ENCODE assay signal across 21 cellular contexts in the genomic region with DNA sequence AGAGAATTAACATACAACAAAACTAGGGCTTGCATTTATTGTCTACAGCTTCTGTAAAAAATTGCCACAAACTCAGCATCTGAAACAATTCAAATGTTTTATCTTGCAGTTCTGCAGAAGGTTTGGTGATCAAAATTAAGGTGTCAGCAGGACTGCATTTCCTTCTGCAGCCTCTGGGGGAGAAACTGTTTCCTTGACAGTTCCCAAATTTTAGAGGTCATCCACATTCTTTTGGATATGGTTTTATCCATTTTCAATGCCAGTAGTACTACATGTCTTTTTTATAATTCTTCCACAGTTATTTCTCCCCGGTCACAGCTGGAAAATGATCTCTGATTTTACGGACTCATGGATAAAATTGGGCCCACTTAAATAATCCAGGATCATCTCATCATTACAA.
"Had no signal": no experiment of that assay in that cellular context is flagged by ENCODE, and none has a peak within 500 bp of the region (broad histone marks: within the 10 kb centered on the region; RNA-seq: fewer than 3 reads in every experiment).

No MANE protein-coding gene starts in this region.

- H3K9me3 ChIP-seq: psoas muscle, right atrium auricular region, spleen, testis, uterus had no signal

- DNase-seq: activated CD4-positive, alpha-beta T cell treated with anti-CD3 and anti-CD28 coated beads, Interleukin-2, amount 10 ng/mL, durations not matched to agents 24 days and 14 days; activated CD8-positive, alpha-beta memory T cell treated with anti-CD3 and anti-CD28 coated beads, Interleukin-2, amount 10 ng/mL, durations not matched to agents 7 days and 5 days; activated CD8-positive, alpha-beta T cell treated with anti-CD3 and anti-CD28 coated beads for 36 hours; activated effector memory CD4-positive, alpha-beta T cell treated with anti-CD3 and anti-CD28 coated beads, Interleukin-2, amount 50 U/mL, for 16 hours; activated naive CD4-positive, alpha-beta T cell treated with anti-CD3 and anti-CD28 coated beads, Interleukin-2, amount 10 ng/mL, durations not matched to agents 7 days and 5 days; activated T-cell treated with anti-CD3 and anti-CD28 coated beads for 4 hours; amygdala; cortex of kidney; endodermal cell; hippocampal formation; midbrain; natural killer cell; psoas muscle; spleen; stimulated activated CD4-positive, alpha-beta T cell treated with anti-CD3 and anti-CD28 coated beads, Interleukin-4, amount 100 ng/mL, for 1 hour; stimulated activated naive CD4-positive, alpha-beta T cell; testis; trophoblast cell; uterus had no signal

- H3K27me3 ChIP-seq: cardiac muscle cell, right atrium auricular region, spleen, testis, uterus had no signal

- H3K4me3 ChIP-seq: cardiac muscle cell, psoas muscle, right atrium auricular region, spleen, testis, uterus had no signal

- H3K4me1 ChIP-seq: psoas muscle, right atrium auricular region, spleen, testis, uterus had no signal

- H3K36me3 ChIP-seq: cardiac muscle cell, right atrium auricular region, spleen, uterus had no signal

- H3K27ac ChIP-seq: cardiac muscle cell, psoas muscle, right atrium auricular region, spleen, testis, uterus had no signal
